ENCODE assay signal across 8 cellular contexts in genomic region chr6:87393026-87393622, GRCh38. TPM values are rescaled to one million over a fixed set of nuclear protein-coding genes. Genes with fewer than 3 reads are reported as not detected.
DNase-seq lines count a peak whose midpoint lies in the region; ATAC-seq and TF ChIP-seq lines count a peak whose summit lies in the region.

No MANE protein-coding gene starts in this region.

- no peak overlapping the region for H3K4me3 Mint-ChIP-seq in activated T-cell treated with anti-CD3 and anti-CD28 coated beads, Interleukin-2, amount 50 U/mL, for 24 hours

- H3K27me3 Mint-ChIP-seq in activated T-cell treated with anti-CD3 and anti-CD28 coated beads, Interleukin-2, amount 50 U/mL, for 24 hours: no peaks in the 10 kb centered on the region

- H3K27ac ChIP-seq in breast epithelium: no peak overlapping the region

- H3K9me3 Mint-ChIP-seq in activated T-cell treated with anti-CD3 and anti-CD28 coated beads, Interleukin-2, amount 50 U/mL, for 24 hours: no peaks in the 10 kb centered on the region

- no peaks in the 10 kb centered on the region for H3K9me3 ChIP-seq in breast epithelium

- H3K4me3 ChIP-seq in NB4 (ENCODE audit: low read depth, low read length) (no peak overlapping the region), breast epithelium (no peak overlapping the region), kidney epithelial cell (ENCODE audit: low read depth, low read length) (no peak overlapping the region)

- intact Hi-C loops in breast epithelium (cut with DNase I; ENCODE audit: low total_unique reads): no loop called here

- H3K36me3 ChIP-seq in breast epithelium (no peaks in the 10 kb centered on the region), kidney epithelial cell (ENCODE audit: control insufficient read depth, insufficient read depth, low read length) (no peaks in the 10 kb centered on the region)

- H3K4me1 Mint-ChIP-seq in activated T-cell treated with anti-CD3 and anti-CD28 coated beads, Interleukin-2, amount 50 U/mL, for 24 hours (ENCODE audit: low read depth): no peaks in the 10 kb centered on the region

- no peak overlapping the region for H3K27ac Mint-ChIP-seq in activated T-cell treated with anti-CD3 and anti-CD28 coated beads, Interleukin-2, amount 50 U/mL, for 24 hours

- DNase-seq in activated T-cell treated with anti-CD3 and anti-CD28 coated beads for 4 hours (peak; percentile 17), NB4 (ENCODE audit: low read depth) (peak; percentile 84), SIG-M5 treated with dmso at 0.1 percent for 504 hours (lab: John Stamatoyannopoulos, UW; ENCODE audit: unreplicated experiment) (peak; percentile 78), breast epithelium (ENCODE audit: low spot score in 2 of 2) (no peak), kidney epithelial cell (ENCODE audit: low read depth) (no peak)
- no peak for DNase-seq in activated T-cell treated with anti-CD3 and anti-CD28 coated beads, Interleukin-2, amount 50 U/mL, for 24 hours
- peak; percentile 3 for DNase-seq in stimulated activated CD8-positive, alpha-beta memory T cell treated with anti-CD3 and anti-CD28 coated beads, Interleukin-4, amount 100 ng/mL, for 24 hours (ENCODE audit: low read depth)

- TF ChIP-seq POLR2A in NB4 (IDR thresholded peaks at IDR 0.05; ENCODE audit: extremely low read depth, insufficient read length) (no peak), breast epithelium (IDR thresholded peaks at IDR 0.05) (no peak)

- H3K27me3 ChIP-seq in breast epithelium (no peaks in the 10 kb centered on the region), kidney epithelial cell (ENCODE audit: control insufficient read depth, insufficient read depth, low read length) (no peaks in the 10 kb centered on the region)

- peak; percentile 78 for ATAC-seq in HG02610 (IDR thresholded peaks at IDR 0.05; ENCODE audit: unreplicated experiment)

- TF ChIP-seq CTCF in NB4 (IDR thresholded peaks at IDR 0.05; ENCODE audit: low read depth, low read length) (peak; percentile 57), breast epithelium (IDR thresholded peaks at IDR 0.05) (peak in 2 of 3 donors; percentile 75 to 76), kidney epithelial cell (IDR thresholded peaks at IDR 0.05; ENCODE audit: insufficient read depth, low read length, poor library complexity, severe bottlenecking) (peak; percentile 65)

- no peaks in the 10 kb centered on the region for H3K36me3 Mint-ChIP-seq in activated T-cell treated with anti-CD3 and anti-CD28 coated beads, Interleukin-2, amount 50 U/mL, for 24 hours (ENCODE audit: low read depth)

- no peaks in the 10 kb centered on the region for H3K4me1 ChIP-seq in breast epithelium

RNA-seq across cellular contexts. Expression of gene CFAP206, which starts 14.6 kb away (rescaled TPM):
- total RNA-seq in breast epithelium (1 to 10 TPM in 1 of 3 donors, under 1 TPM in 2; 0.64 to 2.0 (median 0.66) TPM), kidney epithelial cell (0.07 and 0.25 TPM in 2 replicates)

RNA-seq across cellular contexts. Expression of gene C6orf163, which starts 48.5 kb away (rescaled TPM):
- total RNA-seq in breast epithelium (1 to 10 TPM; 3.5 to 6.2 (median 4.7) TPM), kidney epithelial cell (0.55 and 0.71 TPM in 2 replicates)

Comparison
In these comparisons a context has a peak if more than half of its experiments do, and no peak if none do; other contexts are left out.
1. DNase-seq: peak in activated T-cell treated with anti-CD3 and anti-CD28 coated beads for 4 hours (single experiment), NB4 (single experiment), SIG-M5 treated with dmso at 0.1 percent for 504 hours (single experiment) and stimulated activated CD8-positive, alpha-beta memory T cell treated with anti-CD3 and anti-CD28 coated beads, Interleukin-4, amount 100 ng/mL, for 24 hours (single experiment); none in activated T-cell treated with anti-CD3 and anti-CD28 coated beads, Interleukin-2, amount 50 U/mL, for 24 hours (single experiment), breast epithelium (0 of 2) and kidney epithelial cell (single experiment).
2. Peak in every context shown above with its lines, with median percentiles within 50 percentile points of each other: CTCF ChIP-seq.